9 cellular contexts compared by ENCODE assay signal in genomic region chr11:108069947-108070346, GRCh38. TPM values are rescaled to one million over a fixed set of nuclear protein-coding genes. Genes with fewer than 3 reads are reported as not detected.
A peak's percentile ranks its signal among the peaks of the same experiment; 100 is the strongest.
DNase-seq lines count a peak whose midpoint lies in the region; ATAC-seq and TF ChIP-seq lines count a peak whose summit lies in the region.
"Had no signal": no experiment of that assay in that cellular context is flagged by ENCODE, and none has a peak within 500 bp of the region (broad histone marks: within the 10 kb centered on the region; RNA-seq: fewer than 3 reads in every experiment).

No MANE protein-coding gene starts in this region.

- H3K36me3 ChIP-seq in stomach (peaks cover 0 to 60% (median 54%) of the 10 kb centered on the region in 4 donors), Caco-2 (ENCODE audit: control insufficient read depth, insufficient read depth, low read length) (peaks cover 8% of the 10 kb centered on the region)

- H3K4me1 ChIP-seq in stomach: no peaks in the 10 kb centered on the region
- no peaks in the 10 kb centered on the region for H3K4me1 ChIP-seq in Caco-2

- no peaks in the 10 kb centered on the region for H3K9me3 Mint-ChIP-seq in natural killer cell treated with Interleukin-12 subunit alpha and Interleukin-12 subunit beta and Interleukin-15 and Interleukin-18, amount 100 ng/mL, for 72 hours
- no peaks in the 10 kb centered on the region for H3K9me3 Mint-ChIP-seq in progenitor cell of endocrine pancreas (ENCODE audit: low read depth)
- H3K9me3 Mint-ChIP-seq in Caco-2 (ENCODE audit: unreplicated experiment): no peaks in the 10 kb centered on the region

- TF ChIP-seq CTCF in progenitor cell of endocrine pancreas (IDR thresholded peaks at IDR 0.05; ENCODE audit: unreplicated experiment) (no peak), stomach (IDR thresholded peaks at IDR 0.05) (no peak), Caco-2 (IDR thresholded peaks at IDR 0.05; ENCODE audit: insufficient read depth in 1 of 2, low read depth in 1 of 2, low read length in 1 of 2, severe bottlenecking in 1 of 2, unreplicated experiment in 1 of 2) (no peak)

- H3K4me3 Mint-ChIP-seq in natural killer cell treated with Interleukin-12 subunit alpha and Interleukin-12 subunit beta and Interleukin-15 and Interleukin-18, amount 100 ng/mL, for 72 hours: peak overlapping the region; percentile 41
- no peak overlapping the region for H3K4me3 Mint-ChIP-seq in progenitor cell of endocrine pancreas (ENCODE audit: low read depth)
- no peak overlapping the region for H3K4me3 Mint-ChIP-seq in Caco-2 (ENCODE audit: unreplicated experiment)

- no peaks in the 10 kb centered on the region for H3K27me3 ChIP-seq in stomach
- no peaks in the 10 kb centered on the region for H3K27me3 ChIP-seq in Caco-2 (replicated peaks; ENCODE audit: control insufficient read depth, insufficient read depth, low read length)

- H3K27me3 Mint-ChIP-seq in natural killer cell treated with Interleukin-12 subunit alpha and Interleukin-12 subunit beta and Interleukin-15 and Interleukin-18, amount 100 ng/mL, for 72 hours: no peaks in the 10 kb centered on the region
- H3K27me3 Mint-ChIP-seq in progenitor cell of endocrine pancreas (no peaks in the 10 kb centered on the region), Caco-2 (ENCODE audit: insufficient read depth, unreplicated experiment) (no peaks in the 10 kb centered on the region)

- no peak overlapping the region for H3K4me3 ChIP-seq in stomach
- no peak overlapping the region for H3K4me3 ChIP-seq in Caco-2 (ENCODE audit: low read depth, low read length)

- no TSS peak for BruUV-seq in Caco-2 (replicated peaks; lab: Mats Ljungman, UMichigan)

- peaks cover 5 to 15% of the 10 kb centered on the region in 2 donors for H3K4me1 Mint-ChIP-seq in natural killer cell treated with Interleukin-12 subunit alpha and Interleukin-12 subunit beta and Interleukin-15 and Interleukin-18, amount 100 ng/mL, for 72 hours (ENCODE audit: low read depth in 2 of 2)
- H3K4me1 Mint-ChIP-seq in progenitor cell of endocrine pancreas (ENCODE audit: low read depth) (no peaks in the 10 kb centered on the region), Caco-2 (ENCODE audit: low read depth, unreplicated experiment) (no peaks in the 10 kb centered on the region)

- H3K27ac Mint-ChIP-seq in natural killer cell treated with Interleukin-12 subunit alpha and Interleukin-12 subunit beta and Interleukin-15 and Interleukin-18, amount 100 ng/mL, for 72 hours: peak overlapping the region; percentile 66
- H3K27ac Mint-ChIP-seq in progenitor cell of endocrine pancreas: no peak overlapping the region
- no peak overlapping the region for H3K27ac Mint-ChIP-seq in Caco-2 (ENCODE audit: unreplicated experiment)

- CTCF ChIA-PET in Caco-2 (lab: Charles Lee): no interaction called here

- peak; percentile 68 for ATAC-seq in HG02852 (IDR thresholded peaks at IDR 0.05; ENCODE audit: unreplicated experiment)
- peak; percentile 49 to 65 for ATAC-seq in natural killer cell treated with Interleukin-12 subunit alpha and Interleukin-12 subunit beta and Interleukin-15 and Interleukin-18, amount 100 ng/mL, for 72 hours

- peak; percentile 15 for DNase-seq in NCI-H2196 (lab: John Stamatoyannopoulos, UW; ENCODE audit: unreplicated experiment)
- DNase-seq in NCI-H2196 treated with DMSO at 0.1 percent for 48 hours (lab: John Stamatoyannopoulos, UW; ENCODE audit: unreplicated experiment): no peak
- DNase-seq in amniotic stem cell (lab: John Stamatoyannopoulos, UW): peak; percentile 12
- DNase-seq in natural killer cell treated with Interleukin-12 subunit alpha and Interleukin-12 subunit beta and Interleukin-15 and Interleukin-18, amount 100 ng/mL, for 72 hours (ENCODE audit: low spot score): no peak
- DNase-seq in progenitor cell of endocrine pancreas (ENCODE audit: low spot score, unreplicated experiment): no peak
- DNase-seq in stomach: no peak
- DNase-seq in Caco-2: no peak

- H3K36me3 Mint-ChIP-seq in natural killer cell treated with Interleukin-12 subunit alpha and Interleukin-12 subunit beta and Interleukin-15 and Interleukin-18, amount 100 ng/mL, for 72 hours: no peaks in the 10 kb centered on the region
- H3K36me3 Mint-ChIP-seq in progenitor cell of endocrine pancreas (ENCODE audit: insufficient read depth): peaks cover 23% of the 10 kb centered on the region
- H3K36me3 Mint-ChIP-seq in Caco-2 (ENCODE audit: insufficient read depth, unreplicated experiment): peaks cover 57% of the 10 kb centered on the region

- no peak for TF ChIP-seq EP300 in stomach (IDR thresholded peaks at IDR 0.05)

- H3K27ac ChIP-seq in stomach: no peak overlapping the region
- H3K27ac ChIP-seq: epithelial cell of prostate had no signal

- H3K9me3 ChIP-seq in stomach (no peaks in the 10 kb centered on the region), Caco-2 (no peaks in the 10 kb centered on the region)

- no peak for TF ChIP-seq POLR2A in stomach (IDR thresholded peaks at IDR 0.05)

- POLR2A ChIA-PET in Caco-2 (lab: Charles Lee): no interaction called here

- intact Hi-C loops in stomach (cut with DNase I; ENCODE audit: low total_unique reads): no loop called here
- intact Hi-C loops in Caco-2 (cut with micrococcal nuclease; ENCODE audit: unreplicated experiment): no loop called here

RNA-seq across cellular contexts. Expression of gene ACAT1, which starts 51.4 kb away (rescaled TPM):
- total RNA-seq in natural killer cell treated with Interleukin-12 subunit alpha and Interleukin-12 subunit beta and Interleukin-15 and Interleukin-18, amount 100 ng/mL, for 72 hours: 10 to 100 TPM; 32.9 to 69.1 TPM
- total RNA-seq in progenitor cell of endocrine pancreas (29.5 and 37.5 TPM in 2 replicates), stomach (100 to 1,000 TPM in 2 of 5 donors, 10 to 100 TPM in 3; 24.1 to 162 (median 69.0) TPM), Caco-2 (2022) (131 and 134 TPM in 2 replicates)
- 10 to 100 TPM; 80.7 to 95.2 (median 81.0) TPM for polyA plus RNA-seq in stomach

Comparison
In these comparisons a context has a peak if more than half of its experiments do, and no peak if none do; other contexts are left out.
1. DNase-seq: peak in NCI-H2196 (single experiment) and amniotic stem cell (single experiment); none in NCI-H2196 treated with DMSO at 0.1 percent for 48 hours (single experiment), natural killer cell treated with Interleukin-12 subunit alpha and Interleukin-12 subunit beta and Interleukin-15 and Interleukin-18, amount 100 ng/mL, for 72 hours (single experiment), progenitor cell of endocrine pancreas (single experiment), stomach (single experiment) and Caco-2 (0 of 2).
2. H3K27ac Mint-ChIP-seq: peak in natural killer cell treated with Interleukin-12 subunit alpha and Interleukin-12 subunit beta and Interleukin-15 and Interleukin-18, amount 100 ng/mL, for 72 hours (2 of 2); none in progenitor cell of endocrine pancreas (single experiment) and Caco-2 (single experiment).